ENCODE assay signal across 8 cellular contexts in the genomic region with DNA sequence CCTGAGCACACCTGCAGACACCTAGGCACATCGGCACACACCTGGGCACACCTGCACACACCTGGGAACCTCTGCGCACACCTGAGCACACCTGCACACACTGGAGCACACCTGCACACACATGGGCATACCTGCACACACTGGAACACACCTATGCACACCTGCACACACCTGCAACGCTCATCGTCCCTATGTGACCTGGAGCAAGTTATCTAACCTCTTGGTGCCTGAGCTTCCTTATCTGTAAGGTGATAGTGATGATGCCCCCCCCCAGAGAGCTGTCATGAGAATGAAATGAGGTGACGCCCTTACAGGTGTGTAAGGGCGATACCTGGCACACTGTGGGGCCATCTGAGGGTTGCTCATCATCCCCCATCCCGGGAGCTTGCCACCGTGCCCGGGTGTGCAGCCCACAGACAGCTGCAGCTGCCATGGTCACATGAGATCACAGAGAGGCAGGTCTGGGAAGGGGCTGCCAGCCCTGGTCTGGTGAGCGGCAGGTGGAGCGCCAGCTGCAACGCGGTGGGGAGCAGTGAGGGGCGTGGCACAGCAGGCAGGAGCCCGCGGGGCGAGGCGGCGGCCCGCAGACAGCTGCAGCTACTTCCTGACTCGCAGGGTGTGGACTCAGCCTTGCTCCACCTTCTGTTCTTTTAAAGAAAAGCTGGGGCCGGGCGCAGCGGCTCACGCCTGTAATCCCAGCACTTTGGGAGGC. TPM values are rescaled to one million over a fixed set of nuclear protein-coding genes. Genes with fewer than 3 reads are reported as not detected.
DNase-seq lines count a peak whose midpoint lies in the region; ATAC-seq, FAIRE-seq and TF ChIP-seq lines count a peak whose summit lies in the region.

No MANE protein-coding gene starts in this region.

- H3K4me1 ChIP-seq in prostate gland (replicated peaks), result peaks cover 7% of the 10 kb centered on the region

- TF ChIP-seq POLR2A in H54 (IDR thresholded peaks at IDR 0.05; ENCODE audit: low read depth, low read length) (no peak), prostate gland (IDR thresholded peaks at IDR 0.05) (no peak)

- H3K9me3 ChIP-seq in prostate gland, result no peaks in the 10 kb centered on the region

- intact Hi-C loops in prostate gland (cut with DNase I), result no loop called here

- DNase-seq in D341Med (ENCODE audit: low spot score), result peak; percentile 94
- DNase-seq in H54 (ENCODE audit: insufficient read length, low spot score), result peak; percentile 77
- peak; percentile 84 for DNase-seq in NCI-H1694 treated with DMSO at 0.1 percent for 48 hours (lab: John Stamatoyannopoulos, UW)
- peak; percentile 49 for DNase-seq in T-helper 22 cell (ENCODE audit: low read depth)
- peak; percentile 37 for DNase-seq in bronchial epithelial cell (ENCODE audit: low read depth)
- peak; percentile 50 for DNase-seq in prostate gland (ENCODE audit: low spot score)
- DNase-seq in cortex of kidney (lab: John Stamatoyannopoulos, UW), result no peak

- 12% methylated on average over 23 of the region's 25 CpGs for WGBS in prostate gland

- no peak for ATAC-seq in GM18519 (IDR thresholded peaks at IDR 0.05; ENCODE audit: low FRiP score, unreplicated experiment)

- peak overlapping the region; percentile 79 for H3K27ac ChIP-seq in prostate gland

- TF ChIP-seq CTCF in bronchial epithelial cell (IDR thresholded peaks at IDR 0.05; ENCODE audit: insufficient read depth, low read length, severe bottlenecking), result no peak
- TF ChIP-seq CTCF in prostate gland (IDR thresholded peaks at IDR 0.05), result no peak

- FAIRE-seq in H54 (lab: Jason Lieb, UNC) (no peak), bronchial epithelial cell (lab: Jason Lieb, UNC) (peak; percentile 58)

- no peak overlapping the region for H3K4me3 ChIP-seq in bronchial epithelial cell (ENCODE audit: low read depth, low read length)
- H3K4me3 ChIP-seq in prostate gland, result no peak overlapping the region

- H3K27me3 ChIP-seq in bronchial epithelial cell (ENCODE audit: control insufficient read depth, insufficient read depth, low read length) (peaks cover 24% of the 10 kb centered on the region), prostate gland (replicated peaks; ENCODE audit: insufficient read depth) (no peaks in the 10 kb centered on the region)

- H3K36me3 ChIP-seq in bronchial epithelial cell (ENCODE audit: control insufficient read depth, insufficient read depth, low read length) (no peaks in the 10 kb centered on the region), prostate gland (no peaks in the 10 kb centered on the region)

RNA-seq across cellular contexts. Expression of a gene that starts 59.9 kb away (rescaled TPM):
- 3.2 and 17.1 TPM in 2 replicates for total RNA-seq in bronchial epithelial cell
- total RNA-seq in prostate gland, result 10 to 100 TPM; 34.2 to 69.2 TPM
